15 cellular contexts compared by ENCODE assay signal in genomic region chr1:185448591-185449186, GRCh38.
A peak's percentile ranks its signal among the peaks of the same experiment; 100 is the strongest.
DNase-seq lines count a peak whose midpoint lies in the region; ATAC-seq and TF ChIP-seq lines count a peak whose summit lies in the region.
"Had no signal": no experiment of that assay in that cellular context is flagged by ENCODE, and none has a peak within 500 bp of the region (broad histone marks: within the 10 kb centered on the region; RNA-seq: fewer than 3 reads in every experiment).

No MANE protein-coding gene starts in this region.

- intact Hi-C loops in left colon (cut with DNase I, micrococcal nuclease) = no loop called here

- TF ChIP-seq CTCF in astrocyte of the spinal cord (IDR thresholded peaks at IDR 0.05; ENCODE audit: low read depth, low read length) = no peak

- peak; percentile 61 for DNase-seq in HT-29 (ENCODE audit: low spot score)
- DNase-seq in astrocyte of the spinal cord (ENCODE audit: low read depth, low spot score) = peak; percentile 23
- DNase-seq in left colon = no peak
- no peak for DNase-seq in occipital lobe (lab: John Stamatoyannopoulos, UW)
- DNase-seq in effector memory CD4-positive, alpha-beta T cell = no peak
- DNase-seq in NCI-H1930 (lab: John Stamatoyannopoulos, UW) = no peak
- DNase-seq: BE2C; CD8-positive, alpha-beta T cell; DMS153; NCI-H1092 treated with DMSO at 0.1 percent for 48 hours; NCI-H1694; NCI-H446; PC-9 had no signal

- H3K4me1 ChIP-seq in effector memory CD4-positive, alpha-beta T cell (ENCODE audit: control insufficient read depth, insufficient read depth, low read length, poor library complexity, severe bottlenecking) = no peaks in the 10 kb centered on the region
- H3K4me1 ChIP-seq: BE2C had no signal

- in situ Hi-C loops in astrocyte of the spinal cord (cut with HindIII; ENCODE audit: low sequenced_read_pairs) = no loop called here

- H3K27me3 ChIP-seq in effector memory CD4-positive, alpha-beta T cell (replicated peaks; ENCODE audit: control insufficient read depth, insufficient read depth, low read length, poor library complexity, severe bottlenecking) = no peaks in the 10 kb centered on the region
- H3K27me3 ChIP-seq: BE2C had no signal

- no peak overlapping the region for H3K4me3 ChIP-seq in astrocyte of the spinal cord (ENCODE audit: low read depth, low read length)
- H3K4me3 ChIP-seq in effector memory CD4-positive, alpha-beta T cell (ENCODE audit: insufficient read depth, low read depth, low read length, poor library complexity, severe bottlenecking) = no peak overlapping the region
- H3K4me3 ChIP-seq: PC-9 had no signal

- H3K9me3 ChIP-seq in effector memory CD4-positive, alpha-beta T cell (ENCODE audit: control insufficient read depth, low read length) = no peaks in the 10 kb centered on the region
- H3K9me3 ChIP-seq: BE2C had no signal

- H3K36me3 ChIP-seq in effector memory CD4-positive, alpha-beta T cell (ENCODE audit: control insufficient read depth, insufficient read depth, low read length) = no peaks in the 10 kb centered on the region
- H3K36me3 ChIP-seq: BE2C had no signal

- ATAC-seq in left colon (peak; percentile 53), GM21529 (IDR thresholded peaks at IDR 0.05; ENCODE audit: unreplicated experiment) (no peak)
- ATAC-seq: CD8-positive, alpha-beta T cell; HCT116 had no signal

- H3K27ac ChIP-seq in effector memory CD4-positive, alpha-beta T cell (ENCODE audit: insufficient read depth, low read length, poor library complexity, severe bottlenecking) = no peak overlapping the region
- H3K27ac ChIP-seq: PC-9 had no signal

Comparison
In these comparisons a context has a peak if more than half of its experiments do, and no peak if none do; other contexts are left out.
1. DNase-seq: peak in HT-29 (single experiment) and astrocyte of the spinal cord (single experiment); none in left colon (0 of 2), occipital lobe (single experiment), effector memory CD4-positive, alpha-beta T cell (0 of 3) and NCI-H1930 (0 of 2).